Comparison of ENCODE assay signal across 1 cellular context in the genomic region with DNA sequence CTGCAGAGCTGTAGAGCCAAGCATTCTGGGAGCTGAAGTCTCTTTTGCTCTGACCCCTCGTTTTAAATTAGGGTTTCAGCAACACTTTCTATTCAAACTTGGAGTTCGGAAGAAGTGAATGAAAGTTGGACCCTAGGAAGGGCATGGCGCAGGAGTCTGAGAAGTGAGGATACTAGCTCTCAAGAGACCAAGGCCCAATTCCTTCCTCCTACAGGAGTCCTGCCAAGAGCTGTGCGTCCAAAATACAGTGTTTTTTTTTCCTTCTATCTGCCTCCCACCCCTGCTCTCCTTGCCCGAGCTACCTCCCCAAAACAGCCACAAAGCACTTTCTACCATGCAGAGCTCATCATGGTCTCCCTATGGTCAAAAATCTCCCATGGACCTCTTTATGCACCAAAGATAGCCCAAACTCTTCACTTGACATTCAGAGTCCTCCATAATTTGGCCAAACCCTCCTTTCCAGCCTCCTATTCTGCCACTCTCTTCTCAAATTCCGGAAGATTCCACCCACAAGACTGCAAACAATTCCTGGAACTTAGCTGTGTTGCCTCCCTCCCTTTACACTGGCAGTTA.
TF ChIP-seq lines count a peak whose summit lies in the region.

No MANE protein-coding gene starts in this region.

TF ChIP-seq in H1, 55 proteins besides CTCF, POLR2A, EP300 and RAD21:
- TF ChIP-seq SP2 (IDR thresholded peaks at IDR 0.05; ENCODE audit: low read length) (no peak), JUN (IDR thresholded peaks at IDR 0.05; ENCODE audit: low read depth, low read length) (no peak), ZNF274 (IDR thresholded peaks at IDR 0.05; ENCODE audit: borderline replicate concordance, extremely low read depth, low read length) (no peak), BACH1 (IDR thresholded peaks at IDR 0.05; ENCODE audit: low read length) (no peak), MAFK (IDR thresholded peaks at IDR 0.05; ENCODE audit: low read depth, low read length) (no peak), SP4 (IDR thresholded peaks at IDR 0.05; ENCODE audit: low read length) (no peak), TAF1 (IDR thresholded peaks at IDR 0.05; ENCODE audit: low read depth, low read length) (no peak), TCF12 (IDR thresholded peaks at IDR 0.05; ENCODE audit: low read depth, low read length) (no peak), RFX5 (IDR thresholded peaks at IDR 0.05; ENCODE audit: borderline replicate concordance, low read depth, low read length) (no peak), YY1 (IDR thresholded peaks at IDR 0.05; ENCODE audit: low read depth, low read length) (no peak), KDM5A (IDR thresholded peaks at IDR 0.05; ENCODE audit: low read length) (no peak)
- TF ChIP-seq, protein P1, sequence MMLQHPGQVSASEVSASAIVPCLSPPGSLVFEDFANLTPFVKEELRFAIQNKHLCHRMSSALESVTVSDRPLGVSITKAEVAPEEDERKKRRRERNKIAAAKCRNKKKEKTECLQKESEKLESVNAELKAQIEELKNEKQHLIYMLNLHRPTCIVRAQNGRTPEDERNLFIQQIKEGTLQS (IDR thresholded peaks at IDR 0.05; ENCODE audit: insufficient read depth, low read depth, low read length) = no peak
